ENCODE assay signal across 11 cellular contexts in the genomic region with DNA sequence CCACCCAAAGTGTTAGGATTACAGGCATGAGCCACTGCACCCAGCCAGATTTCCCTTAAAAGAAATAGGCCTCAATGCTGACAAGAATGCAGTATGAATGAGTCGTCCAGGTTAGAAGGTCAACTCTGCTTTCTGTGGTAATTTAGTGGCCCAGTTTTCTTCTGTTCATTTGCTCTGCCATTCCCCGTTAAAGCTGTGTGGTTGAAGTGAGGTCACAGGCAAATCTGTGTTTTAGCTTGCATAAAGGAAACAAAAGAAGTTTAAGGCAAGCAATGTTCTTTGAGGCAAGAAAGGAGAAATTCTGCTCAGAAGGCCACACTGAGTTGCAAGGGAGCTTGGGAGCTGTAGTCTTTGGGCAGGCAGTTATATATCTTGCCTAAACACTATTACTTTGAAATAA.
A peak's percentile ranks its signal among the peaks of the same experiment; 100 is the strongest.
DNase-seq lines count a peak whose midpoint lies in the region; ATAC-seq and TF ChIP-seq lines count a peak whose summit lies in the region.
"Had no signal": no experiment of that assay in that cellular context is flagged by ENCODE, and none has a peak within 500 bp of the region (broad histone marks: within the 10 kb centered on the region; RNA-seq: fewer than 3 reads in every experiment).

No MANE protein-coding gene starts in this region.

- TF ChIP-seq CTCF in osteocyte (IDR thresholded peaks at IDR 0.05) (no peak), endothelial cell (IDR thresholded peaks at IDR 0.05; ENCODE audit: unreplicated experiment) (no peak)
- TF ChIP-seq CTCF in CD4-positive, alpha-beta T cell (IDR thresholded peaks at IDR 0.05): no peak

- no peaks in the 10 kb centered on the region for H3K27me3 ChIP-seq in adipocyte (replicated peaks; ENCODE audit: control insufficient read depth, insufficient read depth, low read length)
- peaks cover 5% of the 10 kb centered on the region for H3K27me3 ChIP-seq in CD4-positive, alpha-beta T cell (ENCODE audit: control insufficient read depth, insufficient read depth, low read length)

- H3K4me3 ChIP-seq in adipocyte (ENCODE audit: low read length): no peak overlapping the region

- H3K4me1 Mint-ChIP-seq in osteocyte (ENCODE audit: unreplicated experiment) (peaks cover 12% of the 10 kb centered on the region), endothelial cell (ENCODE audit: unreplicated experiment) (peaks cover 8% of the 10 kb centered on the region)
- H3K4me1 Mint-ChIP-seq in CD4-positive, alpha-beta T cell (ENCODE audit: low read depth): no peaks in the 10 kb centered on the region

- no peaks in the 10 kb centered on the region for H3K9me3 Mint-ChIP-seq in osteocyte (ENCODE audit: unreplicated experiment)
- no peaks in the 10 kb centered on the region for H3K9me3 Mint-ChIP-seq in endothelial cell (ENCODE audit: unreplicated experiment)
- no peaks in the 10 kb centered on the region for H3K9me3 Mint-ChIP-seq in CD4-positive, alpha-beta T cell
- H3K9me3 Mint-ChIP-seq: activated B cell treated with CpG ODN at 0.5 μM for 24 hours had no signal

- no peaks in the 10 kb centered on the region for H3K36me3 Mint-ChIP-seq in osteocyte (ENCODE audit: unreplicated experiment)
- no peaks in the 10 kb centered on the region for H3K36me3 Mint-ChIP-seq in endothelial cell (ENCODE audit: low read depth, unreplicated experiment)
- no peaks in the 10 kb centered on the region for H3K36me3 Mint-ChIP-seq in CD4-positive, alpha-beta T cell (ENCODE audit: low read depth)

- H3K27ac Mint-ChIP-seq in osteocyte (ENCODE audit: unreplicated experiment) (no peak overlapping the region), endothelial cell (ENCODE audit: unreplicated experiment) (no peak overlapping the region)
- H3K27ac Mint-ChIP-seq in CD4-positive, alpha-beta T cell: no peak overlapping the region
- H3K27ac Mint-ChIP-seq: activated B cell treated with CpG ODN at 0.5 μM for 24 hours had no signal

- no peaks in the 10 kb centered on the region for H3K36me3 ChIP-seq in adipocyte (ENCODE audit: control insufficient read depth, insufficient read depth, low read length, severe bottlenecking)

- H3K9me3 ChIP-seq in adipocyte (ENCODE audit: control insufficient read depth, low read length): no peaks in the 10 kb centered on the region
- H3K9me3 ChIP-seq in CD4-positive, alpha-beta T cell (ENCODE audit: control insufficient read depth, low read length): no peaks in the 10 kb centered on the region

- no peak overlapping the region for H3K4me3 Mint-ChIP-seq in osteocyte (ENCODE audit: unreplicated experiment)
- H3K4me3 Mint-ChIP-seq in endothelial cell (ENCODE audit: unreplicated experiment): no peak overlapping the region
- no peak overlapping the region for H3K4me3 Mint-ChIP-seq in CD4-positive, alpha-beta T cell
- H3K4me3 Mint-ChIP-seq: activated B cell treated with CpG ODN at 0.5 μM for 24 hours had no signal

- H3K4me1 ChIP-seq in adipocyte (ENCODE audit: control insufficient read depth, insufficient read depth, low read length): no peaks in the 10 kb centered on the region

- H3K27me3 Mint-ChIP-seq in osteocyte (ENCODE audit: unreplicated experiment) (no peaks in the 10 kb centered on the region), endothelial cell (ENCODE audit: unreplicated experiment) (no peaks in the 10 kb centered on the region)
- peaks cover 25% of the 10 kb centered on the region for H3K27me3 Mint-ChIP-seq in CD4-positive, alpha-beta T cell

- peak; percentile 33 for ATAC-seq in GM18502 (IDR thresholded peaks at IDR 0.05; ENCODE audit: poor library complexity, unreplicated experiment)
- peak; percentile 32 for ATAC-seq in HG02571 (IDR thresholded peaks at IDR 0.05; ENCODE audit: unreplicated experiment)
- ATAC-seq in CD4-positive, alpha-beta T cell (ENCODE audit: poor library complexity): no peak
- ATAC-seq: left ventricle myocardium superior had no signal

- CTCF ChIA-PET in CD4-positive, alpha-beta T cell (lab: Charles Lee): no interaction called here

- intact Hi-C loops in CD4-positive, alpha-beta T cell (cut with DNase I, micrococcal nuclease): no loop called here

- H3K27ac ChIP-seq in CD4-positive, alpha-beta T cell (ENCODE audit: low read depth, low read length): no peak overlapping the region

- H3K9ac ChIP-seq in adipocyte (ENCODE audit: low read length): no peak overlapping the region

- DNase-seq in adipocyte (ENCODE audit: low read depth) (peak; percentile 31), non-pigmented ciliary epithelial cell (ENCODE audit: low read depth) (peak; percentile 27), osteocyte (ENCODE audit: extremely low spot score, unreplicated experiment) (no peak), endothelial cell (ENCODE audit: low spot score) (no peak), hippocampal formation (lab: John Stamatoyannopoulos, UW) (no peak)
- no peak for DNase-seq in CD4-positive, alpha-beta T cell
- DNase-seq: activated B cell treated with CpG ODN at 0.5 μM for 24 hours, left ventricle myocardium superior, NCI-H526 treated with DMSO at 0.1 percent for 48 hours had no signal

- POLR2A ChIA-PET in CD4-positive, alpha-beta T cell (lab: Charles Lee): no interaction called here

Comparison
In these comparisons a context has a peak if more than half of its experiments do, and no peak if none do; other contexts are left out.
1. DNase-seq: peak in adipocyte (single experiment) and non-pigmented ciliary epithelial cell (single experiment); none in osteocyte (single experiment), endothelial cell (single experiment), CD4-positive, alpha-beta T cell (0 of 10) and hippocampal formation (0 of 2).